ENCODE assay signal across 8 cellular contexts in genomic region chr2:202634556-202635440, GRCh38. TPM values are rescaled to one million over a fixed set of nuclear protein-coding genes. Genes with fewer than 3 reads are reported as not detected.
DNase-seq lines count a peak whose midpoint lies in the region; ATAC-seq, FAIRE-seq and TF ChIP-seq lines count a peak whose summit lies in the region.

FAM117B (plus strand) TSS chr2:202634969; CDS start chr2:202635188, 219 bp downstream.

- no peaks in the 10 kb centered on the region for H3K9me3 ChIP-seq in BE2C

- H3K4me3 ChIP-seq in BE2C (ENCODE audit: low read depth, low read length) (peak within 1 kb of the TSS; percentile 85), choroid plexus epithelial cell (ENCODE audit: low read depth, low read length) (peak within 1 kb of the TSS; percentile 93), kidney epithelial cell (ENCODE audit: low read depth, low read length) (peak within 1 kb of the TSS; percentile 94)

- ATAC-seq in HG03442 (IDR thresholded peaks at IDR 0.05; ENCODE audit: unreplicated experiment), result peak; percentile 91

- no peaks in the 10 kb centered on the region for H3K4me1 ChIP-seq in BE2C

- H3K27me3 ChIP-seq in BE2C, result no peaks in the 10 kb centered on the region
- H3K27me3 ChIP-seq in kidney epithelial cell (ENCODE audit: control insufficient read depth, insufficient read depth, low read length), result no peaks in the 10 kb centered on the region

- peak; percentile 93 for FAIRE-seq in GM19239 (lab: Jason Lieb, UNC)

- no peaks in the 10 kb centered on the region for H3K36me3 ChIP-seq in BE2C
- H3K36me3 ChIP-seq in kidney epithelial cell (ENCODE audit: control insufficient read depth, insufficient read depth, low read length), result no peaks in the 10 kb centered on the region

- DNase-seq in BE2C (peak; percentile 100), GM19239 (ENCODE audit: insufficient read length, low spot score) (peak; percentile 91), NCI-H510A treated with DMSO at 0.1 percent for 48 hours (lab: John Stamatoyannopoulos, UW) (peak; percentile 95), choroid plexus epithelial cell (ENCODE audit: low read depth) (peak; percentile 96), kidney epithelial cell (ENCODE audit: low read depth) (peak; percentile 85)
- DNase-seq in activated CD4-positive, alpha-beta T cell treated with anti-CD3 and anti-CD28 coated beads for 24 hours (ENCODE audit: low read depth in 2 of 2), result peak; percentile 97 to 98
- DNase-seq in stimulated activated CD4-positive, alpha-beta T cell treated with anti-CD3 and anti-CD28 coated beads, Interleukin-15, amount 100 ng/mL, for 24 hours, result peak; percentile 99

- TF ChIP-seq CTCF in BE2C (IDR thresholded peaks at IDR 0.05; ENCODE audit: low read depth, low read length), result 0 out of 2 replicates have a peak, but pooled peaks have one; percentile 14
- no peak for TF ChIP-seq CTCF in choroid plexus epithelial cell (conservative IDR thresholded peaks at IDR 0.05; ENCODE audit: low read depth, low read length)
- TF ChIP-seq CTCF in kidney epithelial cell (IDR thresholded peaks at IDR 0.05; ENCODE audit: insufficient read depth, low read length, poor library complexity, severe bottlenecking), result no peak

RNA-seq across cellular contexts. Expression of gene FAM117B, which starts in this region (rescaled TPM):
- polyA plus RNA-seq in BE2C (2012; ENCODE audit: insufficient read depth, insufficient read length, low read depth), result 3.9 TPM
- 6.7 and 7.7 TPM in 2 replicates for total RNA-seq in kidney epithelial cell

Comparison
In these comparisons a context has a peak if more than half of its experiments do, and no peak if none do; other contexts are left out.
1. Peak in every context shown above with its lines: DNase-seq, ATAC-seq and H3K4me3 ChIP-seq.